Comparison of ENCODE assay signal across 18 cellular contexts in the genomic region with DNA sequence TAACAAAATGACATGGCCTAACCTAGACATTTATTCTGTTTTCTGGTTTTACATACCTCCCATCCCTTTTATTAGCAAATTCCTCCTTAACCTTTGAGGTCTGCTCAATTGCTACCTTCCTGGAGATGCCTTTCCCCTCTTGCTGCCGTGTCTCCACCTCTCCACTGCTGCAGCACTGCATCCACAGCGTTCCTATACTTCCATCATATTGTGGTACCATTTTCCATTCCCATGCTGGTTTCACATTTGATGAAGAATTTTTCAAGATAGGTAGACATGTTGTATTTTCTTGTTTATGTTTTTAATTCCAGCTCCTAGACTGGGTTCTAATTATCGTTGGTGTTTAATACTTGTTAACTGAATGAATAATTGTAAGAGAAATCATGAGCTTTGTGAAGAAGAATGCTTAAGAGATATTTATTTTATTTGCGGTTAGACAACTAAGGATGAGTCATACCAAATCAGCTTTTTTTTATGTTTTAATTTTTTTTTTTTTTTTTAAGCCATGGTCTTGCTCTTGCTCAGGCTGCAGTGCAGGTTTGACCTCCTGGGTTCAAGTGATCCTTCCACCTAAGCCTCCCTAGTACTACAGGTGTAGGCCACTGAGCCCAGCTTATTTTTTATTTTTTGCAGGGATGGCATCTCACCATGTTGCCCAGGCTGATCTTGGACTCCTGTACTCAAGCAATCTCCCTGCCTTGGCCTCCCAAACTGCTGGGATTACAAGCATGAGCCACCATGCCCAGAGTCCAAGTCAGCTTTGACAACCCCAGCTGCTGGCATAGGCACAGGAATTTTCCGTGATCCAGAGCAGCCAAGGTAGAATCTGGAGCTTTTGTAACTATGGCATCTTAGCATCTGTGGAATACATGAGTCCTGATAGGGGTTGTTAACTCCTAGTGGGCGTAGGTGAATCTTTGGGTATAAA. TPM values are rescaled to one million over a fixed set of nuclear protein-coding genes. Genes with fewer than 3 reads are reported as not detected.
A peak's percentile ranks its signal among the peaks of the same experiment; 100 is the strongest.
DNase-seq lines count a peak whose midpoint lies in the region; ATAC-seq and TF ChIP-seq lines count a peak whose summit lies in the region.
"Had no signal": no experiment of that assay in that cellular context is flagged by ENCODE, and none has a peak within 500 bp of the region (broad histone marks: within the 10 kb centered on the region; RNA-seq: fewer than 3 reads in every experiment).

No MANE protein-coding gene starts in this region.

- H3K27ac ChIP-seq in mammary epithelial cell (ENCODE audit: insufficient read depth, low read depth, low read length) = no peak overlapping the region
- H3K27ac ChIP-seq: cardiac muscle cell, prostate gland had no signal

- H3K27me3 ChIP-seq in mammary epithelial cell (ENCODE audit: insufficient read depth, low read length) = no peaks in the 10 kb centered on the region
- H3K27me3 ChIP-seq: BLaER1 treated with 17β-estradiol and CSF1 and Interleukin-3, amounts not matched to agents 10 nM and 100 nM; cardiac muscle cell had no signal

- no peak overlapping the region for H3K4me3 ChIP-seq in AG10803 (ENCODE audit: low read length)
- H3K4me3 ChIP-seq in mammary epithelial cell (replicated peaks in 1 of 3; ENCODE audit: insufficient read depth in 1 of 3, low read depth in 2 of 3, low read length in 3 of 3) = no peak overlapping the region
- H3K4me3 ChIP-seq: BLaER1 treated with 17β-estradiol and CSF1 and Interleukin-3, amounts not matched to agents 10 nM and 100 nM; cardiac muscle cell; prostate gland had no signal

- peak overlapping the region; percentile 26 for H3K4me2 ChIP-seq in mammary epithelial cell (ENCODE audit: insufficient read depth, low read depth, low read length)

- H3K9ac ChIP-seq in mammary epithelial cell (ENCODE audit: insufficient read depth, low read length) = no peak overlapping the region

- WGBS in mammary epithelial cell (ENCODE audit: low coverage, missing lambda C conversion rate) = 75% methylated on average over 6 of the region's 6 CpGs

- dilution Hi-C loops in mammary epithelial cell (cut with HindIII; ENCODE audit: low sequenced_read_pairs) = no loop called here

- intact Hi-C loops in mammary epithelial cell (cut with micrococcal nuclease) = no loop called here

- TF ChIP-seq CTCF in AG10803 (conservative IDR thresholded peaks at IDR 0.05; ENCODE audit: low read length) (no peak), mammary epithelial cell (conservative IDR thresholded peaks at IDR 0.05 in 1 of 2, IDR thresholded peaks at IDR 0.05 in 1 of 2; ENCODE audit: extremely low read depth in 1 of 2, insufficient read depth in 1 of 2, low read depth in 1 of 2, low read length in 2 of 2) (no peak)

- CTCF ChIA-PET in mammary epithelial cell (lab: Charles Lee; ENCODE audit: low non-redundant PET) = no interaction called here

- no peaks in the 10 kb centered on the region for H3K36me3 ChIP-seq in mammary epithelial cell (ENCODE audit: insufficient read depth, low read length)
- H3K36me3 ChIP-seq: BLaER1 treated with 17β-estradiol and CSF1 and Interleukin-3, amounts not matched to agents 10 nM and 100 nM; cardiac muscle cell; prostate gland had no signal

- DNase-seq in AG10803 (ENCODE audit: low read depth) (peak; percentile 80), LHCN-M2 (ENCODE audit: low read depth) (peak; percentile 71), mammary epithelial cell (peak; percentile 63), kidney glomerular epithelial cell (lab: John Stamatoyannopoulos, UW) (peak; percentile 30), HK-2 (ENCODE audit: unreplicated experiment) (no peak), NCI-H69 (lab: John Stamatoyannopoulos, UW) (no peak)
- DNase-seq: activated CD4-positive, alpha-beta T cell treated with anti-CD3 and anti-CD28 coated beads, Interleukin-2, amount 50 U/mL, for 1 hour; immature natural killer cell; stimulated activated CD4-positive, alpha-beta T cell treated with anti-CD3 and anti-CD28 coated beads, Interleukin-4, amount 100 ng/mL, for 1 hour; stimulated activated naive CD4-positive, alpha-beta T cell treated with Interleukin-2 at 50 U/mL for 16 hours; T-helper 17 cell had no signal

- ATAC-seq in GM21619 (IDR thresholded peaks at IDR 0.05; ENCODE audit: unreplicated experiment) = no peak
- no peak for ATAC-seq in HG03135 (IDR thresholded peaks at IDR 0.05; ENCODE audit: unreplicated experiment)
- ATAC-seq: T-helper 17 cell had no signal

- no TSS peak for BruUV-seq in mammary epithelial cell (replicated peaks; lab: Mats Ljungman, UMichigan)

- H3K79me2 ChIP-seq in mammary epithelial cell (ENCODE audit: insufficient read depth, low read length) = no peaks in the 10 kb centered on the region

- no peak overlapping the region for H2AFZ ChIP-seq in mammary epithelial cell (ENCODE audit: low read depth, low read length)

- H3K9me3 ChIP-seq in mammary epithelial cell (replicated peaks; ENCODE audit: insufficient read depth, low read length) = no peaks in the 10 kb centered on the region
- H3K9me3 ChIP-seq: prostate gland had no signal

- no peaks in the 10 kb centered on the region for H4K20me1 ChIP-seq in mammary epithelial cell (ENCODE audit: insufficient read depth, low read length)
- H4K20me1 ChIP-seq: BLaER1 treated with 17β-estradiol and CSF1 and Interleukin-3, amounts not matched to agents 10 nM and 100 nM had no signal

- in situ Hi-C loops in mammary epithelial cell (cut with MboI; ENCODE audit: low sequenced_read_pairs in 2 of 2) = no loop called here

- H3K4me1 ChIP-seq in mammary epithelial cell (ENCODE audit: insufficient read depth, low read length) = peaks cover 22% of the 10 kb centered on the region
- H3K4me1 ChIP-seq: prostate gland had no signal

RNA-seq across cellular contexts. Expression of a gene that starts 44.0 kb away (rescaled TPM):
- total RNA-seq in LHCN-M2 (2014; rRNA removed) (not detected in 2 replicates), mammary epithelial cell (not detected)
- 0.51 TPM for polyA plus RNA-seq in LHCN-M2 (2012)
- polyA plus RNA-seq in mammary epithelial cell = not detected
- not detected for polyA minus RNA-seq in mammary epithelial cell
- total RNA-seq: cardiac muscle cell, mucosa of gallbladder, prostate gland, T-helper 17 cell had no signal
- polyA plus RNA-seq: cardiac muscle cell, esophagus, immature natural killer cell had no signal

Comparison
In these comparisons a context has a peak if more than half of its experiments do, and no peak if none do; other contexts are left out.
1. DNase-seq: peak in AG10803 (single experiment), LHCN-M2 (single experiment), mammary epithelial cell (single experiment) and kidney glomerular epithelial cell (single experiment); none in HK-2 (single experiment) and NCI-H69 (single experiment).